ENCODE assay signal across 9 cellular contexts in the genomic region with DNA sequence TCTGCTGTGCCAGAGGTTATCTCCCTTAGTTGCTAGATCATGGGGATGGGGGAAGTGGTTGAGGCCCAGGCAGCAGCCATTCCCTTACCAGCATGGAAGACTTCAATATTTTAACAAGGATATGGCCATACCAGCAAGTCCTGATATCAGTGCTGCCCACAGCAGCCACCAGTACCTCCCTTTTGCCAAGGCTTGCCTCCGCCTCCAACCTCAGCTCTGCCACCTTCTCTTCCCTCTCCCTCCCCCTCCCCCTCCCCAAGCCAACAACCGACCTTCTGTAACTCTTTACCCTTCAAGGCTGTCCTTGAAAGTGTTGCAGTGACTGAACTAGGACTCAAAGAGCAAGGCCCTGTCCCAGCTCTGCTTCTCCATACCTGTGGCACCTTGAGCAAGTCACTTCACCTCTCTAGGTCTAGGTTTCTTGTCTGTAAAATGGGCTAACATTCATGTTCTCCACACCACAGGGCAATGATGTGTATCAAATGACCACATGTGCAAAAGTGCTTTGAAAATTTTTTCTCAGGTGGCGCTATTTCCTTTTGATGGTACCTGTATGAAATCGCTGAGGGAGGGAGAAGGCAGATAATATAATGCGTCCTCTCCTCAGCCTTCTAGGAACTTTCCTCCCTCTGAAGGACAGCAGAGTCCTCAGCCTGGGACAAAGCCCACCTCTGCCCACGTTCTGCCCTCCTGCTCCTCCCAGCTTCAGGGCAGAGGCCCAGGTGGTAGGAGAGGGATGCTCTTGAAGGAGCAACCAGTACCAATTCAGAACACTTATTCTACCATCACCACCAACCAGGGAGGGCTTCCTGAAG. TPM values are rescaled to one million over a fixed set of nuclear protein-coding genes. Genes with fewer than 3 reads are reported as not detected.
DNase-seq lines count a peak whose midpoint lies in the region; ATAC-seq, FAIRE-seq and TF ChIP-seq lines count a peak whose summit lies in the region.
"Had no signal": no experiment of that assay in that cellular context is flagged by ENCODE, and none has a peak within 500 bp of the region (broad histone marks: within the 10 kb centered on the region; RNA-seq: fewer than 3 reads in every experiment).

No MANE protein-coding gene starts in this region.

- RAD21 ChIA-PET in HCT116 (lab: Charles Lee; ENCODE audit: low non-redundant PET in 1 of 2, low total read pairs in 2 of 2, uncharacterized antibody in 2 of 2, unreplicated experiment in 2 of 2): interaction anchor here in 1 of 2 experiments (1.2 kb wide), 1 partner anchor 50 kb away, joined by 3 read pairs; a partner anchor contains a TSS

- H3K36me3 Mint-ChIP-seq in T-cell (no peaks in the 10 kb centered on the region), endothelial cell (ENCODE audit: low read depth, unreplicated experiment) (peaks cover 10% of the 10 kb centered on the region)

- no peak for TF ChIP-seq POLR2A in HCT116 (IDR thresholded peaks at IDR 0.05; ENCODE audit: borderline replicate concordance, extremely low read depth, insufficient read depth, insufficient read length)

- H3K27me3 ChIP-seq in HCT116 (ENCODE audit: insufficient read depth, low read length) (no peaks in the 10 kb centered on the region), small intestine (ENCODE audit: control insufficient read depth in 2 of 2, insufficient read depth in 2 of 2, low read length in 2 of 2) (no peaks in the 10 kb centered on the region)
- H3K27me3 ChIP-seq: SJSA1 had no signal

- POLR2A ChIA-PET in HCT116 (lab: Charles Lee): interaction anchor here (1.2 to 2.4 kb wide), 2 partner anchors 12 to 145 kb away, joined by 5 to 24 read pairs; a partner anchor contains a TSS
- POLR2A ChIA-PET in T-cell (lab: Charles Lee): no interaction called here

- H2AFZ ChIP-seq in HCT116 (ENCODE audit: low read depth, low read length, poor library complexity, severe bottlenecking): no peak overlapping the region

- TF ChIP-seq CTCF in HCT116 (IDR thresholded peaks at IDR 0.05 in 2 of 3, conservative IDR thresholded peaks at IDR 0.05 in 1 of 3; ENCODE audit: borderline replicate concordance in 1 of 3, insufficient read depth in 1 of 3, low read depth in 2 of 3, low read length in 2 of 3) (no peak), endothelial cell (IDR thresholded peaks at IDR 0.05; ENCODE audit: unreplicated experiment) (no peak)

- TF ChIP-seq RAD21 in HCT116 (IDR thresholded peaks at IDR 0.05; ENCODE audit: low read depth): no peak

- H3K9me3 ChIP-seq in HCT116 (ENCODE audit: control insufficient read depth in 1 of 2, insufficient read depth in 1 of 2, low read depth in 1 of 2, low read length in 2 of 2): no peaks in the 10 kb centered on the region
- no peaks in the 10 kb centered on the region for H3K9me3 ChIP-seq in small intestine (ENCODE audit: control insufficient read depth, low read depth)
- H3K9me3 ChIP-seq: SJSA1 had no signal

- H3K4me3 Mint-ChIP-seq in T-cell (peak overlapping the region in 1 of 3 donors; percentile 37), endothelial cell (ENCODE audit: unreplicated experiment) (peak overlapping the region; percentile 39)

- H3K27ac ChIP-seq in HCT116 (ENCODE audit: low read depth, low read length) (no peak overlapping the region), small intestine (ENCODE audit: low read depth in 1 of 2, low read length in 1 of 2) (peak overlapping the region in 1 of 2 donors; percentile 68)
- H3K27ac ChIP-seq: SJSA1 had no signal

- DNase-seq in HCT116 (ENCODE audit: low read depth, low spot score) (no peak), T-cell (no peak), endothelial cell (ENCODE audit: low spot score) (no peak), small intestine (peak; percentile 37), GOT3 (lab: John Stamatoyannopoulos, UW) (no peak), SW480 (ENCODE audit: low spot score) (no peak), amygdala (lab: John Stamatoyannopoulos, UW) (no peak)
- DNase-seq: GDM1 had no signal

- no peaks in the 10 kb centered on the region for H4K20me1 ChIP-seq in HCT116 (ENCODE audit: insufficient read depth)

- no peaks in the 10 kb centered on the region for H3K27me3 Mint-ChIP-seq in T-cell
- H3K27me3 Mint-ChIP-seq in endothelial cell (ENCODE audit: unreplicated experiment): peaks cover 19% of the 10 kb centered on the region

- peaks cover 11 to 16% of the 10 kb centered on the region in 2 experiments; a peak in 3 of 4 replicates for H3K36me3 ChIP-seq in HCT116 (ENCODE audit: control insufficient read depth in 1 of 2, insufficient read depth in 2 of 2, low read length in 2 of 2)
- peaks cover 11% of the 10 kb centered on the region in 2 donors for H3K36me3 ChIP-seq in small intestine (ENCODE audit: control insufficient read depth in 2 of 2, insufficient read depth in 2 of 2, low read length in 2 of 2)

- no peak for ATAC-seq in HCT116
- ATAC-seq in T-cell (replicated peaks in 1 of 4): no peak

- H3K4me3 ChIP-seq in HCT116 (replicated peaks in 1 of 2; ENCODE audit: low read depth in 1 of 2, low read length in 2 of 2): no peak overlapping the region
- H3K4me3 ChIP-seq in small intestine (ENCODE audit: low read depth in 1 of 2, low read length in 2 of 2): no peak overlapping the region
- H3K4me3 ChIP-seq: SJSA1 had no signal

- no peak overlapping the region for H3K9ac ChIP-seq in HCT116 (ENCODE audit: low read length)

- peaks cover 40 to 53% (median 45%) of the 10 kb centered on the region in 3 donors for H3K4me1 Mint-ChIP-seq in T-cell
- H3K4me1 Mint-ChIP-seq in endothelial cell (ENCODE audit: unreplicated experiment): peaks cover 61% of the 10 kb centered on the region

- no peaks in the 10 kb centered on the region for H3K79me2 ChIP-seq in HCT116 (ENCODE audit: insufficient read depth, low read length)

- H3K4me1 ChIP-seq in HCT116 (ENCODE audit: control insufficient read depth in 1 of 2, insufficient read depth in 2 of 2, low read length in 2 of 2) (peaks cover 12 to 37% of the 10 kb centered on the region in 2 experiments), small intestine (ENCODE audit: control insufficient read depth in 2 of 2, insufficient read depth in 1 of 2, low read depth in 1 of 2, low read length in 1 of 2) (peaks cover 0 to 7% of the 10 kb centered on the region in 2 donors)

- BruUV-seq in HCT116 (replicated peaks; lab: Mats Ljungman, UMichigan): TSS peak; percentile 1

- no peaks in the 10 kb centered on the region for H3K9me3 Mint-ChIP-seq in T-cell
- H3K9me3 Mint-ChIP-seq in endothelial cell (ENCODE audit: unreplicated experiment): no peaks in the 10 kb centered on the region

- H3K27ac Mint-ChIP-seq in T-cell: peak overlapping the region; percentile 91 to 95
- H3K27ac Mint-ChIP-seq in endothelial cell (ENCODE audit: unreplicated experiment): peak overlapping the region; percentile 98

- intact Hi-C loops in HCT116 (cut with micrococcal nuclease): no loop called here

- FAIRE-seq in small intestine (lab: Jason Lieb, UNC): no peak

- CTCF ChIA-PET in HCT116 (lab: Charles Lee): interaction anchor here (1.1 to 1.9 kb wide), 3 partner anchors 14 to 140 kb away, joined by 3 to 28 read pairs (median 4); no protein-coding TSS in a partner anchor
- CTCF ChIA-PET in T-cell (lab: Charles Lee): no interaction called here

- WGBS in small intestine, 3 donors: 56 to 70% (median 58%) methylated on average over 6 of the region's 6 CpGs

- no peak overlapping the region for H3K4me2 ChIP-seq in HCT116 (ENCODE audit: low read length)

- no peaks in the 10 kb centered on the region for H3K9me2 ChIP-seq in HCT116 (ENCODE audit: insufficient read depth)

TF ChIP-seq in HCT116, 20 proteins besides CTCF, POLR2A, EP300 and RAD21:
- TF ChIP-seq POLR2AphosphoS5 (IDR thresholded peaks at IDR 0.05; ENCODE audit: low read depth, low read length): 0 out of 2 replicates have a peak, but pooled peaks have one; percentile 56
- TF ChIP-seq, protein P1, sequence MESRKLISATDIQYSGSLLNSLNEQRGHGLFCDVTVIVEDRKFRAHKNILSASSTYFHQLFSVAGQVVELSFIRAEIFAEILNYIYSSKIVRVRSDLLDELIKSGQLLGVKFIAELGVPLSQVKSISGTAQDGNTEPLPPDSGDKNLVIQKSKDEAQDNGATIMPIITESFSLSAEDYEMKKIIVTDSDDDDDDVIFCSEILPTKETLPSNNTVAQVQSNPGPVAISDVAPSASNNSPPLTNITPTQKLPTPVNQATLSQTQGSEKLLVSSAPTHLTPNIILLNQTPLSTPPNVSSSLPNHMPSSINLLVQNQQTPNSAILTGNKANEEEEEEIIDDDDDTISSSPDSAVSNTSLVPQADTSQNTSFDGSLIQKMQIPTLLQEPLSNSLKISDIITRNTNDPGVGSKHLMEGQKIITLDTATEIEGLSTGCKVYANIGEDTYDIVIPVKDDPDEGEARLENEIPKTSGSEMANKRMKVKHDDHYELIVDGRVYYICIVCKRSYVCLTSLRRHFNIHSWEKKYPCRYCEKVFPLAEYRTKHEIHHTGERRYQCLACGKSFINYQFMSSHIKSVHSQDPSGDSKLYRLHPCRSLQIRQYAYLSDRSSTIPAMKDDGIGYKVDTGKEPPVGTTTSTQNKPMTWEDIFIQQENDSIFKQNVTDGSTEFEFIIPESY (IDR thresholded peaks at IDR 0.05; ENCODE audit: extremely low read depth, insufficient replicate concordance, low read length): no peak

RNA-seq across cellular contexts. Expression of a gene that starts 14.7 kb away (rescaled TPM):
- total RNA-seq in HCT116 (2021; ENCODE audit: unreplicated experiment) (27.4 TPM), T-cell (under 1 TPM in 2 of 5 donors, not detected in 3; 0.13 to 0.38 TPM), endothelial cell (ENCODE audit: unreplicated experiment) (1.9 TPM)
- 16.5 and 19.9 TPM in 2 replicates for polyA plus RNA-seq in HCT116 (2012)
- 100 to 1,000 TPM in 2 of 3 donors, 10 to 100 TPM in 1; 48.0 to 167 (median 105) TPM for polyA plus RNA-seq in small intestine

RNA-seq across cellular contexts. Expression of a gene that starts 16.7 kb away (rescaled TPM):
- total RNA-seq in HCT116 (2021; ENCODE audit: unreplicated experiment) (129 TPM), T-cell (10 to 100 TPM; 32.3 to 88.0 (median 86.5) TPM), endothelial cell (ENCODE audit: unreplicated experiment) (125 TPM)
- polyA plus RNA-seq in HCT116 (2012): 91.0 and 116 TPM in 2 replicates
- 100 to 1,000 TPM in 1 of 3 donors, 10 to 100 TPM in 2; 77.2 to 102 (median 92.9) TPM for polyA plus RNA-seq in small intestine

RNA-seq across cellular contexts. Expression of a gene that starts 50.2 kb away (rescaled TPM):
- total RNA-seq in HCT116 (2021; ENCODE audit: unreplicated experiment) (118 TPM), T-cell (1 to 10 TPM; 1.0 to 3.4 (median 2.6) TPM), endothelial cell (ENCODE audit: unreplicated experiment) (2.2 TPM)
- 150 and 159 TPM in 2 replicates for polyA plus RNA-seq in HCT116 (2012)
- 10 to 100 TPM; 12.3 to 18.9 (median 14.4) TPM for polyA plus RNA-seq in small intestine

RNA-seq across cellular contexts. Expression of a gene that starts 58.8 kb away (rescaled TPM):
- total RNA-seq in HCT116 (2021; ENCODE audit: unreplicated experiment) (128 TPM), T-cell (1 to 10 TPM in 2 of 5 donors, under 1 TPM in 2, not detected in 1; 0.56 to 1.6 (median 1.2) TPM), endothelial cell (ENCODE audit: unreplicated experiment) (40.3 TPM)
- 91.2 and 100 TPM in 2 replicates for polyA plus RNA-seq in HCT116 (2012)
- polyA plus RNA-seq in small intestine: 10 to 100 TPM; 56.5 to 80.9 (median 65.5) TPM

Comparison
In these comparisons a context has a peak if more than half of its experiments do, and no peak if none do; other contexts are left out.
1. RNA of a gene that starts 50.2 kb away (total RNA-seq): 118 TPM in HCT116 (single experiment); 1.0 to 3.4 TPM in T-cell and 2.2 TPM in endothelial cell (single experiment); every median in the first group is over 10 times any median in the second.